Comparison of ENCODE assay signal across 1 cellular context in the genomic region with DNA sequence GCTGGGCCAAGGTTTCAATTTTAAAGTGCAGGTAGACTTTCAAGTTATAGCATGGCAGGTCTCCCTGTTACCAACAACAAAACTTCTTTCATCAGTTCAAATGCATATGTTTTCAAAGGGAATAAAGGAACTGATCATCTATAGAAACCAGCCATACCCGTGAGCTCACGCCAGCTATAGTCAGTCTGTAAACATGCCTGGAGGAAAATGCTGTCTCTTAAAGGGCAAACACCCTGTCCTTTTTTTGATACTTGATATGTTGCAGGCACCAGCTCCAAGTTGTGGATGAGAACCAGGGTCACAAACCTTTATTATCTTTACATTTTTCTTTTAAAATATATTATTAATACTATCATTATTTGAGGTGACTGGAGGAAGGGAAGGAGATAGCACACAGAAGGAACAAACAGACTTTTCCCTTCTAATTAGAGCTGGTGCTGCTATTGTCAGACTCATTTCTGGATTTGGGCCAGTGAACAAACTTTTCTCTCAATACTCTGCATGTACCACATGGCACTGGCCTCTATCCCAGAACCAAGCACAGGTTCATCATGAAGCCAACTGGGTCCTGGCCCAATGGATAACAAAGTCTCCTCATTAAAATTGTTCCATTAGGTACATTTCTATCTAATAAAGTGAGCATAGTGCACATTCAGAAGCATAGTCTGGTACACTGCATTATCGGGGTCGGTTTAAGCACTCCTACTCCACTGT.
TF ChIP-seq lines count a peak whose summit lies in the region.

No MANE protein-coding gene starts in this region.

TF ChIP-seq in GM23338, 12 proteins besides CTCF, POLR2A, EP300 and RAD21 (continued from another document):
- no peak for TF ChIP-seq ZNF462 (CRISPR knock-in tag; IDR thresholded peaks at IDR 0.05)
- TF ChIP-seq, protein P1, sequence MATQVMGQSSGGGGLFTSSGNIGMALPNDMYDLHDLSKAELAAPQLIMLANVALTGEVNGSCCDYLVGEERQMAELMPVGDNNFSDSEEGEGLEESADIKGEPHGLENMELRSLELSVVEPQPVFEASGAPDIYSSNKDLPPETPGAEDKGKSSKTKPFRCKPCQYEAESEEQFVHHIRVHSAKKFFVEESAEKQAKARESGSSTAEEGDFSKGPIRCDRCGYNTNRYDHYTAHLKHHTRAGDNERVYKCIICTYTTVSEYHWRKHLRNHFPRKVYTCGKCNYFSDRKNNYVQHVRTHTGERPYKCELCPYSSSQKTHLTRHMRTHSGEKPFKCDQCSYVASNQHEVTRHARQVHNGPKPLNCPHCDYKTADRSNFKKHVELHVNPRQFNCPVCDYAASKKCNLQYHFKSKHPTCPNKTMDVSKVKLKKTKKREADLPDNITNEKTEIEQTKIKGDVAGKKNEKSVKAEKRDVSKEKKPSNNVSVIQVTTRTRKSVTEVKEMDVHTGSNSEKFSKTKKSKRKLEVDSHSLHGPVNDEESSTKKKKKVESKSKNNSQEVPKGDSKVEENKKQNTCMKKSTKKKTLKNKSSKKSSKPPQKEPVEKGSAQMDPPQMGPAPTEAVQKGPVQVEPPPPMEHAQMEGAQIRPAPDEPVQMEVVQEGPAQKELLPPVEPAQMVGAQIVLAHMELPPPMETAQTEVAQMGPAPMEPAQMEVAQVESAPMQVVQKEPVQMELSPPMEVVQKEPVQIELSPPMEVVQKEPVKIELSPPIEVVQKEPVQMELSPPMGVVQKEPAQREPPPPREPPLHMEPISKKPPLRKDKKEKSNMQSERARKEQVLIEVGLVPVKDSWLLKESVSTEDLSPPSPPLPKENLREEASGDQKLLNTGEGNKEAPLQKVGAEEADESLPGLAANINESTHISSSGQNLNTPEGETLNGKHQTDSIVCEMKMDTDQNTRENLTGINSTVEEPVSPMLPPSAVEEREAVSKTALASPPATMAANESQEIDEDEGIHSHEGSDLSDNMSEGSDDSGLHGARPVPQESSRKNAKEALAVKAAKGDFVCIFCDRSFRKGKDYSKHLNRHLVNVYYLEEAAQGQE (IDR thresholded peaks at IDR 0.05; ENCODE audit: unreplicated experiment), result no peak
- no peak for TF ChIP-seq ZNF331 (CRISPR knock-in tag; IDR thresholded peaks at IDR 0.05; ENCODE audit: low read depth)
